In the genomic region with DNA sequence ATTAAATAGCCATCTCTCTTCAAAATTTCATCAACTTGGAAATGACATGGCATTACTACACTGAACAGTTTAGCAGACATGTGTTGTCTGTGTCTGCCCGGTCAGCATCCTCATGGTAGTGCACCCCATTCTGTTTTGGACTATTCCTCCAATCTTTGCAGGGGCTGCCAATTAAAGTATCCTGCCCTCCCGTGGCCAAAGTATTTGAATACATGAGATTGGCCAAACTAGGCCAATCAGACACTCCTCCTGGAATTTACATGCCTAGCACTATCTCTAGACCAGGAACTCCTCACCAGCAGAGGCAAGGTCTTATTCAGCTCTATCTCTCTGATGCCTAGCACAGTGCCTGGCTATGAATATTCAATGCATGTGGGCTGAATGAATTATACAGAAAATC, we compare ENCODE assay signal across 1 cellular context.
TF ChIP-seq lines count a peak whose summit lies in the region.

No MANE protein-coding gene starts in this region.

TF ChIP-seq in GM23338, 12 proteins besides CTCF, POLR2A, EP300 and RAD21 (continued from another document):
- TF ChIP-seq ZNF462 (CRISPR knock-in tag; IDR thresholded peaks at IDR 0.05) = no peak
- TF ChIP-seq EZH2phosphoT487 (IDR thresholded peaks at IDR 0.05; ENCODE audit: unreplicated experiment) = no peak
- no peak for TF ChIP-seq ZNF331 (CRISPR knock-in tag; IDR thresholded peaks at IDR 0.05; ENCODE audit: low read depth)
- TF ChIP-seq POLR2AphosphoS5 (IDR thresholded peaks at IDR 0.05; ENCODE audit: low read depth) = no peak
- TF ChIP-seq REST (IDR thresholded peaks at IDR 0.05; ENCODE audit: unreplicated experiment) = no peak
- TF ChIP-seq, protein P1, sequence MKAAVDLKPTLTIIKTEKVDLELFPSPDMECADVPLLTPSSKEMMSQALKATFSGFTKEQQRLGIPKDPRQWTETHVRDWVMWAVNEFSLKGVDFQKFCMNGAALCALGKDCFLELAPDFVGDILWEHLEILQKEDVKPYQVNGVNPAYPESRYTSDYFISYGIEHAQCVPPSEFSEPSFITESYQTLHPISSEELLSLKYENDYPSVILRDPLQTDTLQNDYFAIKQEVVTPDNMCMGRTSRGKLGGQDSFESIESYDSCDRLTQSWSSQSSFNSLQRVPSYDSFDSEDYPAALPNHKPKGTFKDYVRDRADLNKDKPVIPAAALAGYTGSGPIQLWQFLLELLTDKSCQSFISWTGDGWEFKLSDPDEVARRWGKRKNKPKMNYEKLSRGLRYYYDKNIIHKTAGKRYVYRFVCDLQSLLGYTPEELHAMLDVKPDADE (IDR thresholded peaks at IDR 0.05) = no peak
